In the genomic region with DNA sequence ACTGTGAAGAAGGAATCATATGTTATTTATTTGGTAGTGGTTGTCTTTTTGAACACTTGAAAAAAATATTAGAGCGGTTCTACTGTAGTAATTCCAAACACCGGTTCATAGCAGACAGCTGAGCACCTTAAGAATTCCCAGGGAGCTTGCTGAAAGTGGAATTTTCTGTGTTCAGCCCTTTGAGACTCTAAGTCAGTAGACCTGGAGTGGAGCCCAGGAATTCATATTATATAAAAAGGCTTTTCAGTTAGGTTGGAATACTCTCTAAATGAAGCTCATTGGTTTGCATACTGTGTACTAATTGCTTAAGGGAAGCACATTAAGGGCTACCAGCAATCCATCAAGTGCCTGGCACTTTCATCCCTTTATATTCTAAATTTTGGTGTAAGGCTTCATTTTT, we compare ENCODE assay signal across 14 cellular contexts.
"Had no signal": no experiment of that assay in that cellular context is flagged by ENCODE, and none has a peak within 500 bp of the region (broad histone marks: within the 10 kb centered on the region; RNA-seq: fewer than 3 reads in every experiment).

No MANE protein-coding gene starts in this region.

- DNase-seq: colonic mucosa; dermis blood vessel endothelial cell; foreskin melanocyte; heart left ventricle; kidney glomerular epithelial cell; natural killer cell; ovary; right lobe of liver; stimulated activated CD4-positive, alpha-beta T cell treated with anti-CD3 and anti-CD28 coated beads, Interleukin-4, amount 100 ng/mL, for 1 hour; stimulated activated CD8-positive, alpha-beta memory T cell treated with anti-CD3 and anti-CD28 coated beads, Interleukin-4, amount 100 ng/mL, for 48 hours; stimulated activated naive CD8-positive, alpha-beta T cell treated with anti-CD3 and anti-CD28 coated beads, Interleukin-15, Interleukin-2, amounts not matched to agents 100 U/mL and 50 U/mL, for 24 hours; tibial artery; upper lobe of left lung; uterus had no signal
